Comparison of ENCODE assay signal across 7 cellular contexts in genomic region chr15:91224750-91225380, GRCh38.
A peak's percentile ranks its signal among the peaks of the same experiment; 100 is the strongest.
DNase-seq lines count a peak whose midpoint lies in the region; ATAC-seq and TF ChIP-seq lines count a peak whose summit lies in the region.

No MANE protein-coding gene starts in this region.

- intact Hi-C loops in gastrocnemius medialis (cut with DNase I; ENCODE audit: low total_unique reads): loop anchor here (1.0 to 2.0 kb wide), 2 partner anchors 50 to 169 kb away; no protein-coding TSS in a partner anchor
- intact Hi-C loops in lower leg skin (cut with DNase I; ENCODE audit: low total_unique reads): loop anchor here (10.0 kb wide), 2 partner anchors 60 to 170 kb away; no protein-coding TSS in a partner anchor

- in situ Hi-C loops in gastrocnemius medialis (cut with MboI; ENCODE audit: low sequenced_read_pairs in 4 of 4): loop anchor here in 3 of 4 donors (5.0 kb wide), 1 partner anchor 168 kb away; no protein-coding TSS in a partner anchor

- no peak for TF ChIP-seq POLR2A in gastroesophageal sphincter (IDR thresholded peaks at IDR 0.05)
- no peak for TF ChIP-seq POLR2A in gastrocnemius medialis (IDR thresholded peaks at IDR 0.05)
- no peak for TF ChIP-seq POLR2A in lower leg skin (IDR thresholded peaks at IDR 0.05)

- H3K36me3 ChIP-seq in gastroesophageal sphincter (no peaks in the 10 kb centered on the region), gastrocnemius medialis (no peaks in the 10 kb centered on the region)

- peak; percentile 63 for DNase-seq in GM03348 (ENCODE audit: low spot score)
- peak; percentile 79 for DNase-seq in SHP77 treated with DMSO at 0.1 percent for 48 hours (lab: John Stamatoyannopoulos, UW)
- no peak for DNase-seq in gastrocnemius medialis
- DNase-seq in lower leg skin (ENCODE audit: low spot score in 2 of 2): no peak
- DNase-seq in islet precursor cell: no peak

- TF ChIP-seq CTCF in LNCAP (IDR thresholded peaks at IDR 0.05): peak; percentile 80
- peak; percentile 36 to 61 (median 44) for TF ChIP-seq CTCF in gastroesophageal sphincter (IDR thresholded peaks at IDR 0.05)
- TF ChIP-seq CTCF in gastrocnemius medialis (IDR thresholded peaks at IDR 0.05 in 4 of 5, conservative IDR thresholded peaks at IDR 0.05 in 1 of 5): peak; percentile 43 to 71 (median 61)
- TF ChIP-seq CTCF in lower leg skin (IDR thresholded peaks at IDR 0.05): no peak

- no peaks in the 10 kb centered on the region for H3K9me3 ChIP-seq in gastroesophageal sphincter
- H3K9me3 ChIP-seq in gastrocnemius medialis: no peaks in the 10 kb centered on the region

- ATAC-seq in gastroesophageal sphincter (no peak), gastrocnemius medialis (peak; percentile 69)

- no peak overlapping the region for H3K4me3 ChIP-seq in gastroesophageal sphincter
- no peak overlapping the region for H3K4me3 ChIP-seq in gastrocnemius medialis
- no peak overlapping the region for H3K4me3 ChIP-seq in lower leg skin (ENCODE audit: low read depth, poor library complexity, severe bottlenecking)

- H3K4me1 ChIP-seq in gastroesophageal sphincter (no peaks in the 10 kb centered on the region), gastrocnemius medialis (no peaks in the 10 kb centered on the region)

- H3K27ac ChIP-seq in gastroesophageal sphincter (no peak overlapping the region), gastrocnemius medialis (no peak overlapping the region)

- H3K27me3 ChIP-seq in gastroesophageal sphincter (peaks cover 24% of the 10 kb centered on the region), gastrocnemius medialis (no peaks in the 10 kb centered on the region)

- TF ChIP-seq EP300 in gastroesophageal sphincter (IDR thresholded peaks at IDR 0.05): no peak

- 56 to 57% methylated on average over 7 of the region's 7 CpGs for WGBS in gastroesophageal sphincter (ENCODE audit: low coverage in 1 of 2), 2 donors
- 62 to 68% methylated on average over 7 of the region's 7 CpGs for WGBS in lower leg skin, 2 donors

Comparison
In these comparisons a context has a peak if more than half of its experiments do, and no peak if none do; other contexts are left out.
1. DNase-seq: peak in GM03348 (single experiment) and SHP77 treated with DMSO at 0.1 percent for 48 hours (single experiment); none in gastrocnemius medialis (0 of 2), lower leg skin (0 of 2) and islet precursor cell (single experiment).
2. CTCF ChIP-seq: peak in LNCAP (single experiment), gastroesophageal sphincter (4 of 4) and gastrocnemius medialis (5 of 5); none in lower leg skin (0 of 3).